6 cellular contexts compared by ENCODE assay signal in the genomic region with DNA sequence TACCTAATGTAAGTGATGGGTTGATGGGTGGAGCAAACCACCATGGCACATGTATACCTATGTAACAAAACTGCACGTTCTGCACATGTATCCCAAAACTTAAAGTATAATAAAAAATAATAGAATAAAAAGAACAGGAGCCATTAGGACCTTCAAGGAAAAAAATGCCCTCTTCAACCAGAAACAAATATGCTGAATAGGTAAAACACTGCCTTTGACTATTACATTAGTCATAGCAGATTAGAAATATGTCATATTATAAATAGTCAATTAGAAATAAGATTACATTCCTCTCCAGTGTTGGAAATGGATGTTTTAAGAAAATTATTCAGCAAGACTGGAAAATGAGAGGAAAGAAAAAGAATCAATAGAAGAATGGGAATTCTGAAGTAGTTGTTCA.
DNase-seq lines count a peak whose midpoint lies in the region; ATAC-seq, FAIRE-seq and TF ChIP-seq lines count a peak whose summit lies in the region.
"Not testable (repeated sequence)": the region's sequence is repeated elsewhere in the genome, so short reads cannot be mapped to it uniquely, and the experiment has no call there.

No MANE protein-coding gene starts in this region.

- H2BK5ac ChIP-seq in IMR-90 (ENCODE audit: low read depth, low read length, poor library complexity, severe bottlenecking), result not testable (repeated sequence)

- H4K8ac ChIP-seq in IMR-90 (ENCODE audit: low read depth in 2 of 2, low read length in 2 of 2), result not testable (repeated sequence)

- BruUV-seq in IMR-90 (replicated peaks; lab: Mats Ljungman, UMichigan); K562 (replicated peaks; lab: Mats Ljungman, UMichigan); HepG2 (replicated peaks; lab: Mats Ljungman, UMichigan): not testable (repeated sequence)

- not testable (repeated sequence) for H3K4ac ChIP-seq in IMR-90 (ENCODE audit: low read depth, low read length)

- TF ChIP-seq CTCF in A549 (IDR thresholded peaks at IDR 0.05); IMR-90 (conservative IDR thresholded peaks at IDR 0.05; ENCODE audit: low read depth, low read length); K562 (IDR thresholded peaks at IDR 0.05 in 2 of 3, conservative IDR thresholded peaks at IDR 0.05 in 1 of 3; ENCODE audit: insufficient read depth in 2 of 3, low read depth in 1 of 3, low read length in 3 of 3); bronchial epithelial cell (IDR thresholded peaks at IDR 0.05; ENCODE audit: insufficient read depth, low read length, severe bottlenecking); HepG2 (CRISPR knock-in tag; IDR thresholded peaks at IDR 0.05): not testable (repeated sequence)

- not testable (repeated sequence) for H4K20me1 ChIP-seq in IMR-90 (ENCODE audit: insufficient read depth, low read length); K562 (replicated peaks; ENCODE audit: control insufficient read depth, insufficient read depth, low read length); HepG2 (ENCODE audit: insufficient read depth, low read length)

- in situ Hi-C loops in IMR-90 (cut with MboI; ENCODE audit: low sequenced_read_pairs); K562 (cut with MboI); HepG2 (cut with HindIII; ENCODE audit: extremely low pct_ligation_motif_present, low pct_unique_long_range_greater_than_20kb): not testable (repeated sequence)

- DNase-seq in A549 (ENCODE audit: low read depth in 1 of 2, low spot score in 1 of 2); IMR-90; K562 (ENCODE audit: extremely low read depth in 1 of 4, low spot score in 3 of 4); HepG2 (ENCODE audit: low spot score): not testable (repeated sequence)
- peak; percentile 6 for DNase-seq in ELR (ENCODE audit: low read depth)
- peak; percentile 17 for DNase-seq in bronchial epithelial cell (ENCODE audit: low read depth)

- H3K79me2 ChIP-seq in K562 (ENCODE audit: control insufficient read depth, insufficient read depth, low read length); HepG2 (ENCODE audit: insufficient read depth, low read length): not testable (repeated sequence)

- not testable (repeated sequence) for H2AFZ ChIP-seq in IMR-90 (replicated peaks; ENCODE audit: low read length, poor library complexity); K562 (ENCODE audit: low read depth, low read length); HepG2 (ENCODE audit: low read length)

- not testable (repeated sequence) for H2BK15ac ChIP-seq in IMR-90 (ENCODE audit: low read depth, low read length)

- not testable (repeated sequence) for H3K27ac ChIP-seq in A549; IMR-90 (ENCODE audit: insufficient read depth, low read length); K562 (ENCODE audit: extremely low read depth, low read depth, low read length); HepG2 (ENCODE audit: extremely low read length, insufficient read depth, low read length)

- not testable (repeated sequence) for H4K5ac ChIP-seq in IMR-90 (ENCODE audit: low read depth, low read length)

- H3K4me1 ChIP-seq in A549; IMR-90 (ENCODE audit: control insufficient read depth, insufficient read depth, low read length); K562 (replicated peaks in 1 of 2; ENCODE audit: control insufficient read depth in 2 of 2, insufficient read depth in 2 of 2, low read length in 2 of 2); HepG2 (ENCODE audit: insufficient read depth, low read length): not testable (repeated sequence)

- not testable (repeated sequence) for FAIRE-seq in A549 (lab: Jason Lieb, UNC); K562 (lab: Jason Lieb, UNC); bronchial epithelial cell (lab: Jason Lieb, UNC); HepG2 (lab: Jason Lieb, UNC)

- H3K9ac ChIP-seq in IMR-90 (ENCODE audit: low read depth, low read length); K562 (ENCODE audit: insufficient read depth in 1 of 2, low read depth in 2 of 2, low read length in 2 of 2); HepG2 (ENCODE audit: insufficient read depth, low read depth, low read length): not testable (repeated sequence)

- not testable (repeated sequence) for H3K36me3 ChIP-seq in IMR-90 (ENCODE audit: control insufficient read depth, insufficient read depth, low read length); K562 (ENCODE audit: control insufficient read depth, insufficient read depth, low read length); bronchial epithelial cell (ENCODE audit: control insufficient read depth, insufficient read depth, low read length)
- peaks cover 1 to 26% of the 10 kb centered on the region in 2 experiments; a peak in 4 of 5 replicates for H3K36me3 ChIP-seq in HepG2 (replicated peaks in 1 of 2; ENCODE audit: control insufficient read depth in 1 of 2, insufficient read depth in 2 of 2, low read length in 2 of 2)

- not testable (repeated sequence) for H3K4me2 ChIP-seq in A549; IMR-90 (ENCODE audit: low read depth, low read length); K562 (ENCODE audit: insufficient read depth, low read length); HepG2 (ENCODE audit: low read depth, low read length)

- not testable (repeated sequence) for ATAC-seq in A549; IMR-90 (ENCODE audit: low read depth); K562; HepG2

- not testable (repeated sequence) for TF ChIP-seq EP300 in A549 (IDR thresholded peaks at IDR 0.05); K562 (IDR thresholded peaks at IDR 0.05; ENCODE audit: low read length); HepG2 (IDR thresholded peaks at IDR 0.05; ENCODE audit: low read depth in 2 of 2, low read length in 2 of 2); HepG2 (CRISPR knock-in tag; IDR thresholded peaks at IDR 0.05; ENCODE audit: borderline replicate concordance)

- not testable (repeated sequence) for H3K79me1 ChIP-seq in IMR-90 (ENCODE audit: low read depth in 1 of 2, low read length in 2 of 2)

- not testable (repeated sequence) for H3K56ac ChIP-seq in IMR-90 (ENCODE audit: extremely low read depth, insufficient read depth, low read length)

- H2BK20ac ChIP-seq in IMR-90 (ENCODE audit: low read depth, low read length), result not testable (repeated sequence)

- H3K18ac ChIP-seq in IMR-90 (ENCODE audit: low read depth, low read length), result not testable (repeated sequence)

- dilution Hi-C loops in IMR-90 (cut with HindIII; ENCODE audit: low sequenced_read_pairs, unreplicated experiment), result not testable (repeated sequence)

- not testable (repeated sequence) for H3K9me3 ChIP-seq in A549; IMR-90 (ENCODE audit: control insufficient read depth, insufficient read depth, low read length); K562 (replicated peaks; ENCODE audit: control insufficient read depth, insufficient read depth, low read depth, low read length); HepG2 (ENCODE audit: low read length)

- H3K27me3 ChIP-seq in IMR-90 (ENCODE audit: control insufficient read depth, insufficient read depth, low read length); K562 (ENCODE audit: control insufficient read depth in 2 of 2, insufficient read depth in 2 of 2, low read length in 2 of 2); bronchial epithelial cell (ENCODE audit: control insufficient read depth, insufficient read depth, low read length); HepG2 (ENCODE audit: control insufficient read depth in 1 of 2, insufficient read depth in 2 of 2, low read length in 2 of 2): not testable (repeated sequence)

- CTCF ChIA-PET in A549 (lab: Yijun Ruan, JAX); IMR-90 (lab: Yijun Ruan, JAX); K562 (lab: Yijun Ruan, JAX; ENCODE audit: low intra/inter-chr PET ratio); HepG2 (lab: Yijun Ruan, JAX; ENCODE audit: low intra/inter-chr PET ratio, low total read pairs): not testable (repeated sequence)

- not testable (repeated sequence) for H4K91ac ChIP-seq in IMR-90 (ENCODE audit: insufficient read depth, low read depth, low read length)

- not testable (repeated sequence) for H3K4me3 ChIP-seq in A549; IMR-90 (ENCODE audit: insufficient read depth, low read depth, low read length); K562; bronchial epithelial cell (ENCODE audit: low read depth, low read length); HepG2 (replicated peaks in 1 of 3; ENCODE audit: insufficient read depth in 1 of 3, low read depth in 2 of 3, low read length in 3 of 3)

- H3K14ac ChIP-seq in IMR-90 (replicated peaks; ENCODE audit: low read depth, low read length), result not testable (repeated sequence)

- 91% methylated on average over 1 of the region's 1 CpG for WGBS in A549 (ENCODE audit: missing lambda C conversion rate)
- no CpG with 5 or more reads among the region's 1 CpG for WGBS in IMR-90 (ENCODE audit: extremely low coverage in 2 of 2, insufficient read length in 1 of 2), 2 experiments
- 75% methylated on average over 1 of the region's 1 CpG for WGBS in K562 (ENCODE audit: insufficient coverage, low coverage, missing lambda C conversion rate)
- 98% methylated on average over 1 of the region's 1 CpG for WGBS in HepG2 (ENCODE audit: low lambda C conversion rate)

- TF ChIP-seq POLR2A in A549 (IDR thresholded peaks at IDR 0.05; ENCODE audit: low read length); IMR-90 (IDR thresholded peaks at IDR 0.05; ENCODE audit: low read depth, low read length); K562 (conservative IDR thresholded peaks at IDR 0.05); HepG2 (IDR thresholded peaks at IDR 0.05; ENCODE audit: insufficient read depth in 1 of 2, low read depth in 2 of 2, low read length in 2 of 2): not testable (repeated sequence)

- intact Hi-C loops in IMR-90 (cut with micrococcal nuclease); K562 (cut with micrococcal nuclease); HepG2 (cut with micrococcal nuclease; ENCODE audit: unreplicated experiment): not testable (repeated sequence)

- not testable (repeated sequence) for H3K23ac ChIP-seq in IMR-90 (ENCODE audit: low read depth, low read length)

- not testable (repeated sequence) for H2BK120ac ChIP-seq in IMR-90 (ENCODE audit: low read depth, low read length)

- H2AK5ac ChIP-seq in IMR-90 (ENCODE audit: low read depth, low read length), result not testable (repeated sequence)

- POLR2A ChIA-PET in A549 (lab: Yijun Ruan, JAX); IMR-90 (lab: Charles Lee; ENCODE audit: unreplicated experiment); K562 (lab: Yijun Ruan, JAX); HepG2 (lab: Yijun Ruan, JAX): not testable (repeated sequence)

- TF ChIP-seq RAD21 in A549 (conservative IDR thresholded peaks at IDR 0.05 in 1 of 2, IDR thresholded peaks at IDR 0.05 in 1 of 2); IMR-90 (IDR thresholded peaks at IDR 0.05; ENCODE audit: low read length); K562 (CRISPR knock-in tag; conservative IDR thresholded peaks at IDR 0.05 in 1 of 2, IDR thresholded peaks at IDR 0.05 in 1 of 2); HepG2 (CRISPR knock-in tag; IDR thresholded peaks at IDR 0.05): not testable (repeated sequence)

- not testable (repeated sequence) for H2AK9ac ChIP-seq in IMR-90 (replicated peaks; ENCODE audit: low read depth, low read length, poor library complexity)

- H3K9me1 ChIP-seq in IMR-90 (ENCODE audit: insufficient read depth, low read length); K562 (ENCODE audit: control insufficient read depth, insufficient read depth, low read length): not testable (repeated sequence)
